22 cellular contexts compared by ENCODE assay signal in the genomic region with DNA sequence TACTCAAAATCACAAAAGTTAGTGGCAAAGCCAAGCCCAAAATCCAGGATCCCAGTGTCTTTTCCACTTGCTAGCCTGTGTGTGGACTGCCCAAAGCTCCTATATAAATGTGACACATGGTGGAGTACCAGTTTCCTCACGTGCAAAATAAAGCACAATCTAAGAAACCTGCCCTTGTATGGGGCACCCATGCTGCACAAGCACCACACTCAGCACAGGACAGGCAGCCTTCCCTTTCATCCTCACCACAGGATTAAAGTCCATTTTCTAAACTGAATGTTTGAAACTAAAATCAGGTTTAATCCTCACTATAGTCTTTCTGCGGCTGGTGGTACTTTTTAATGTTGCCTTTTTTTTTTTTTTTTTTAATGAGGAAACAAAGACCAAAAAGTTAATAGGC. TPM values are rescaled to one million over a fixed set of nuclear protein-coding genes. Genes with fewer than 3 reads are reported as not detected.
DNase-seq lines count a peak whose midpoint lies in the region; ATAC-seq, FAIRE-seq and TF ChIP-seq lines count a peak whose summit lies in the region.
"Had no signal": no experiment of that assay in that cellular context is flagged by ENCODE, and none has a peak within 500 bp of the region (broad histone marks: within the 10 kb centered on the region; RNA-seq: fewer than 3 reads in every experiment).

No MANE protein-coding gene starts in this region.

- no peak overlapping the region for H2AFZ ChIP-seq in HepG2 (ENCODE audit: low read length)

- BruUV-seq in HepG2 (replicated peaks; lab: Mats Ljungman, UMichigan): no TSS peak

- H3K36me3 ChIP-seq in left ventricle myocardium inferior (peaks cover 23% of the 10 kb centered on the region), adipocyte (ENCODE audit: control insufficient read depth, insufficient read depth, low read length, severe bottlenecking) (peaks cover 9% of the 10 kb centered on the region), HepG2 (replicated peaks in 1 of 2; ENCODE audit: control insufficient read depth in 1 of 2, insufficient read depth in 2 of 2, low read length in 2 of 2) (peaks cover 4 to 16% of the 10 kb centered on the region in 2 experiments)

- no peak overlapping the region for H3K4me3 ChIP-seq in left ventricle myocardium inferior
- no peak overlapping the region for H3K4me3 ChIP-seq in adipocyte (ENCODE audit: low read length)
- peak overlapping the region in 1 of 3 experiments; percentile 35; a peak in 1 of 6 replicates for H3K4me3 ChIP-seq in HepG2 (replicated peaks in 1 of 3; ENCODE audit: insufficient read depth in 1 of 3, low read depth in 2 of 3, low read length in 3 of 3)
- H3K4me3 ChIP-seq: HAP-1, SJSA1 had no signal

- TF ChIP-seq CTCF in left ventricle myocardium inferior (IDR thresholded peaks at IDR 0.05; ENCODE audit: borderline replicate concordance) (no peak), HepG2 (CRISPR knock-in tag; IDR thresholded peaks at IDR 0.05) (no peak)

- peak overlapping the region; percentile 61 for H3K4me2 ChIP-seq in HepG2 (ENCODE audit: low read depth, low read length)

- WGBS in HepG2 (ENCODE audit: low lambda C conversion rate): 8% methylated on average over 2 of the region's 2 CpGs

- no peak for TF ChIP-seq RAD21 in HepG2 (CRISPR knock-in tag; IDR thresholded peaks at IDR 0.05)

- intact Hi-C loops in left ventricle myocardium inferior (cut with micrococcal nuclease) (no loop called here), left cardiac atrium (cut with DNase I) (no loop called here), HepG2 (cut with micrococcal nuclease; ENCODE audit: unreplicated experiment) (loop anchor here (5.0 kb wide), 2 partner anchors 37 to 38 kb away; no protein-coding TSS in a partner anchor)

- in situ Hi-C loops in HepG2 (cut with HindIII; ENCODE audit: extremely low pct_ligation_motif_present, low pct_unique_long_range_greater_than_20kb): no loop called here

- H3K27ac ChIP-seq in left ventricle myocardium inferior (replicated peaks): peak overlapping the region; percentile 89
- peak overlapping the region; percentile 57 for H3K27ac ChIP-seq in HepG2 (ENCODE audit: extremely low read length, insufficient read depth, low read length)
- H3K27ac ChIP-seq: C4-2B, HL-60, SJSA1 had no signal

- TF ChIP-seq POLR2A in HepG2 (IDR thresholded peaks at IDR 0.05; ENCODE audit: insufficient read depth in 1 of 2, low read depth in 2 of 2, low read length in 2 of 2): peak in 1 of 2 experiments; percentile 38; a peak in 1 of 4 replicates

- H3K4me1 ChIP-seq in left ventricle myocardium inferior (peaks cover 62% of the 10 kb centered on the region), adipocyte (ENCODE audit: control insufficient read depth, insufficient read depth, low read length) (peaks cover 28% of the 10 kb centered on the region), HepG2 (ENCODE audit: insufficient read depth, low read length) (peaks cover 97% of the 10 kb centered on the region)

- H3K27me3 ChIP-seq in left ventricle myocardium inferior (ENCODE audit: low read depth) (no peaks in the 10 kb centered on the region), adipocyte (replicated peaks; ENCODE audit: control insufficient read depth, insufficient read depth, low read length) (no peaks in the 10 kb centered on the region), HepG2 (ENCODE audit: control insufficient read depth in 1 of 2, insufficient read depth in 2 of 2, low read length in 2 of 2) (no peaks in the 10 kb centered on the region; a peak in 1 of 5 replicates)
- H3K27me3 ChIP-seq: SJSA1 had no signal

- H3K9ac ChIP-seq in adipocyte (ENCODE audit: low read length) (no peak overlapping the region), HepG2 (ENCODE audit: insufficient read depth, low read depth, low read length) (peak overlapping the region; percentile 44)

- DNase-seq in left ventricle myocardium inferior (no peak), left cardiac atrium (no peak), adipocyte (ENCODE audit: low read depth) (peak; percentile 13), HepG2 (ENCODE audit: low spot score) (peak; percentile 54), Ammon's horn (ENCODE audit: low spot score) (no peak), inferior parietal cortex (ENCODE audit: extremely low spot score) (no peak)
- DNase-seq in stimulated activated naive CD4-positive, alpha-beta T cell treated with Interleukin-2 at 50 U/mL for 16 hours (lab: John Stamatoyannopoulos, UW): no peak
- DNase-seq: AML-193, GDM1, KG1, MV-4-11, NCI-H1105 treated with DMSO at 0.1 percent for 48 hours, NCI-H2029 treated with DMSO at 0.1 percent for 48 hours, NCI-H345, NCI-H524, NCI-H82 had no signal

- H4K20me1 ChIP-seq in HepG2 (ENCODE audit: insufficient read depth, low read length): no peaks in the 10 kb centered on the region

- CTCF ChIA-PET in HepG2 (lab: Yijun Ruan, JAX; ENCODE audit: low intra/inter-chr PET ratio, low total read pairs): no interaction called here

- TF ChIP-seq EP300 in HepG2 (IDR thresholded peaks at IDR 0.05; ENCODE audit: low read depth in 2 of 2, low read length in 2 of 2) (no peak), HepG2 (CRISPR knock-in tag; IDR thresholded peaks at IDR 0.05; ENCODE audit: borderline replicate concordance) (no peak)

- H3K79me2 ChIP-seq in HepG2 (ENCODE audit: insufficient read depth, low read length): peaks cover 81% of the 10 kb centered on the region

- ATAC-seq in left cardiac atrium (no peak), HepG2 (peak; percentile 19), GM21447 (IDR thresholded peaks at IDR 0.05; ENCODE audit: unreplicated experiment) (no peak)
- ATAC-seq: Right ventricle myocardium inferior had no signal

- FAIRE-seq in HepG2 (lab: Jason Lieb, UNC): peak; percentile 46

- POLR2A ChIA-PET in HepG2 (lab: Yijun Ruan, JAX): interaction anchor here (0.7 kb wide), 1 partner anchor 26 kb away, joined by 4 read pairs; no protein-coding TSS in a partner anchor

- H3K9me3 ChIP-seq in left ventricle myocardium inferior (replicated peaks): no peaks in the 10 kb centered on the region
- H3K9me3 ChIP-seq in adipocyte (ENCODE audit: control insufficient read depth, low read length): no peaks in the 10 kb centered on the region
- no peaks in the 10 kb centered on the region for H3K9me3 ChIP-seq in HepG2 (ENCODE audit: low read length)
- H3K9me3 ChIP-seq: HAP-1, SJSA1 had no signal

TF ChIP-seq in HepG2, 621 proteins besides CTCF, POLR2A, EP300 and RAD21 (continues in another document):
- TF ChIP-seq SCMH1 (CRISPR knock-in tag; IDR thresholded peaks at IDR 0.05; ENCODE audit: borderline replicate concordance) (no peak), ZNF644 (CRISPR knock-in tag; IDR thresholded peaks at IDR 0.05; ENCODE audit: low read depth) (no peak), PREB (CRISPR knock-in tag; IDR thresholded peaks at IDR 0.05) (no peak), BHLHE40 (IDR thresholded peaks at IDR 0.05; ENCODE audit: low read length) (peak; percentile 86), KMT2A (CRISPR knock-in tag; IDR thresholded peaks at IDR 0.05) (no peak)
- TF ChIP-seq, protein P1, sequence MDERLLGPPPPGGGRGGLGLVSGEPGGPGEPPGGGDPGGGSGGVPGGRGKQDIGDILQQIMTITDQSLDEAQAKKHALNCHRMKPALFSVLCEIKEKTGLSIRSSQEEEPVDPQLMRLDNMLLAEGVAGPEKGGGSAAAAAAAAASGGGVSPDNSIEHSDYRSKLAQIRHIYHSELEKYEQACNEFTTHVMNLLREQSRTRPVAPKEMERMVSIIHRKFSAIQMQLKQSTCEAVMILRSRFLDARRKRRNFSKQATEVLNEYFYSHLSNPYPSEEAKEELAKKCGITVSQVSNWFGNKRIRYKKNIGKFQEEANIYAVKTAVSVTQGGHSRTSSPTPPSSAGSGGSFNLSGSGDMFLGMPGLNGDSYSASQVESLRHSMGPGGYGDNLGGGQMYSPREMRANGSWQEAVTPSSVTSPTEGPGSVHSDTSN (CRISPR knock-in tag; IDR thresholded peaks at IDR 0.05): no peak

RNA-seq across cellular contexts. Expression of gene CDK5RAP2, which starts 5.5 kb away (rescaled TPM):
- total RNA-seq in left ventricle myocardium inferior (63.6 TPM), left cardiac atrium (10 to 100 TPM; 48.0 to 49.0 TPM), HepG2 (2016; rRNA removed; fragmentation: Illumina TruSeq; extraction: Trizol) (42.2 and 65.9 TPM in 2 replicates)
- total RNA-seq in HepG2 (2016; cell fraction: cytosol; rRNA removed; fragmentation: Illumina TruSeq; extraction: Trizol; ENCODE audit: low read depth): 40.8 and 45.6 TPM in 2 replicates
- 45.8 and 62.7 TPM in 2 replicates for total RNA-seq in HepG2 (2016; cell fraction: insoluble cytoplasmic fraction; rRNA removed; fragmentation: Illumina TruSeq; extraction: Trizol)
- 28.2 and 29.4 TPM in 2 replicates for total RNA-seq in HepG2 (2016; cell fraction: membrane; rRNA removed; fragmentation: Illumina TruSeq; extraction: Trizol)
- 78.0 and 81.7 TPM in 2 replicates for total RNA-seq in HepG2 (2016; cell fraction: nucleus; rRNA removed; fragmentation: Illumina TruSeq; extraction: Trizol)
- 29.5 and 31.8 TPM in 2 replicates for polyA plus RNA-seq in HepG2 (2011; rRNA removed)
- polyA plus RNA-seq in HepG2 (2011; cell fraction: cytosol; rRNA removed): 22.3 TPM in 2 replicates
- polyA plus RNA-seq in HepG2 (2011; cell fraction: nucleus; rRNA removed): 79.7 and 82.1 TPM in 2 replicates
- 31.0 and 35.4 TPM in 2 replicates for polyA plus RNA-seq in HepG2 (2012)
- polyA plus RNA-seq in HepG2 (2016; cell fraction: cytosol; fragmentation: Illumina TruSeq; extraction: Trizol; ENCODE audit: low read depth): 7.7 and 8.0 TPM in 2 replicates
- 62.0 and 62.2 TPM in 2 replicates for polyA plus RNA-seq in HepG2 (2016; cell fraction: insoluble cytoplasmic fraction; fragmentation: Illumina TruSeq; extraction: Trizol; ENCODE audit: low read depth)
- polyA plus RNA-seq in HepG2 (2016; cell fraction: membrane; fragmentation: Illumina TruSeq; extraction: Trizol; ENCODE audit: low read depth): 11.5 and 12.3 TPM in 2 replicates
- polyA plus RNA-seq in HepG2 (2016; cell fraction: nucleus; fragmentation: Illumina TruSeq; extraction: Trizol; ENCODE audit: insufficient read depth, low read depth): 105 and 120 TPM in 2 replicates
- 47.2 and 114 TPM in 2 replicates for polyA minus RNA-seq in HepG2 (2011; rRNA and poly(A)+ RNA removed; ENCODE audit: low replicate concordance)
- 17.3 and 18.9 TPM in 2 replicates for polyA minus RNA-seq in HepG2 (2011; cell fraction: cytosol; rRNA and poly(A)+ RNA removed)
- polyA minus RNA-seq in HepG2 (2011; cell fraction: nucleus; rRNA and poly(A)+ RNA removed): 106 and 114 TPM in 2 replicates

Comparison
In these comparisons a context has a peak if more than half of its experiments do, and no peak if none do; other contexts are left out.
1. DNase-seq: peak in adipocyte (single experiment) and HepG2 (single experiment); none in left ventricle myocardium inferior (single experiment), left cardiac atrium (single experiment), stimulated activated naive CD4-positive, alpha-beta T cell treated with Interleukin-2 at 50 U/mL for 16 hours (single experiment), Ammon's horn (single experiment) and inferior parietal cortex (single experiment).